Comparison of ENCODE assay signal across 9 cellular contexts in genomic region chr13:30111810-30112209, GRCh38.
DNase-seq lines count a peak whose midpoint lies in the region; ATAC-seq and TF ChIP-seq lines count a peak whose summit lies in the region.
"Had no signal": no experiment of that assay in that cellular context is flagged by ENCODE, and none has a peak within 500 bp of the region (broad histone marks: within the 10 kb centered on the region; RNA-seq: fewer than 3 reads in every experiment).

No MANE protein-coding gene starts in this region.

- DNase-seq in BE2C, result no peak
- DNase-seq in GM13977 (ENCODE audit: low spot score), result no peak
- peak; percentile 58 for DNase-seq in SK-MEL-5 (ENCODE audit: low read depth, low spot score)
- no peak for DNase-seq in foreskin keratinocyte
- DNase-seq in NCI-H526 treated with DMSO at 0.1 percent for 48 hours (lab: John Stamatoyannopoulos, UW), result no peak
- no peak for DNase-seq in NCI-H345 (lab: John Stamatoyannopoulos, UW)
- no peak for DNase-seq in SHP77 treated with DMSO at 0.1 percent for 48 hours (lab: John Stamatoyannopoulos, UW)
- no peak for DNase-seq in activated naive CD4-positive, alpha-beta T cell treated with anti-CD3 and anti-CD28 coated beads, Interleukin-2, amount 50 U/mL, for 16 hours
- DNase-seq: ovary had no signal

- H3K4me1 ChIP-seq in BE2C, result peaks cover 14% of the 10 kb centered on the region
- H3K4me1 ChIP-seq in foreskin keratinocyte, result peaks cover 19% of the 10 kb centered on the region

- peak; percentile 44; the same call in 1 of the 2 replicates for TF ChIP-seq CTCF in BE2C (IDR thresholded peaks at IDR 0.05; ENCODE audit: low read depth, low read length)
- peak; percentile 38 for TF ChIP-seq CTCF in GM13977 (IDR thresholded peaks at IDR 0.05; ENCODE audit: extremely low read depth, insufficient read depth, missing control alignments)
- TF ChIP-seq CTCF in foreskin keratinocyte (conservative IDR thresholded peaks at IDR 0.05), result peak; percentile 31

- no peak overlapping the region for H3K27ac ChIP-seq in foreskin keratinocyte
- H3K27ac ChIP-seq: ovary had no signal

- no peaks in the 10 kb centered on the region for H3K9me3 ChIP-seq in BE2C
- H3K9me3 ChIP-seq: ovary had no signal

- in situ Hi-C loops in GM13977 (cut with MboI; ENCODE audit: low pct_unique_long_range_greater_than_20kb, low sequenced_read_pairs, unreplicated experiment) (loop anchor here (10.0 to 25.0 kb wide), 2 partner anchors 337 to 600 kb away; no protein-coding TSS in a partner anchor), SK-MEL-5 (cut with HindIII; ENCODE audit: low pct_unique_long_range_greater_than_20kb, low sequenced_read_pairs) (loop anchor here (25.0 kb wide), 1 partner anchor 275 kb away; no protein-coding TSS in a partner anchor)

- H3K4me3 ChIP-seq in BE2C (ENCODE audit: low read depth, low read length), result no peak overlapping the region
- H3K4me3 ChIP-seq: ovary had no signal

- no peaks in the 10 kb centered on the region for H3K36me3 ChIP-seq in BE2C
- H3K36me3 ChIP-seq: ovary had no signal

- no peak for ATAC-seq in foreskin keratinocyte

- H3K27me3 ChIP-seq in BE2C, result no peaks in the 10 kb centered on the region
- H3K27me3 ChIP-seq in foreskin keratinocyte, result no peaks in the 10 kb centered on the region
- H3K27me3 ChIP-seq: ovary had no signal
